Comparison of ENCODE assay signal across 9 cellular contexts in the genomic region with DNA sequence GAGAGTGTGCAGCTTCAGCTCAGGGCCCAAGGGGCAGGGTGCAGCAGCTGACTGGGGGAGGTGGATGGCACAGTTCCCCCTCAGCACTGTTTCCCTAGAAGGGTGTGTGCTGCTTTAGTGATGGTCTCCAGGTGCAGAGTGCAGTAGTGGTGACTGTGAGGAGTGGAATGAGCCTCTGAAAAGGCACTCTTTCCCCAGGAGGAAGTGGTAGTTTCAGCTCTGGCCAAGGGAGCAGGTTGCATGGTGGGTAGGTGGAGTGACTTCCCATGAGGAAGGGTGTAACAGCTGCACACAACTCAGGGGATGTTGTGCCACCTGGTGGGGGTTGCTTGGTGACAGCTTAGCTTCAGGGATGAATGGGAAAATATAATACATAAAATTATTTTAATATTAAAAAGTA.
DNase-seq lines count a peak whose midpoint lies in the region; ATAC-seq and TF ChIP-seq lines count a peak whose summit lies in the region.
"Had no signal": no experiment of that assay in that cellular context is flagged by ENCODE, and none has a peak within 500 bp of the region (broad histone marks: within the 10 kb centered on the region; RNA-seq: fewer than 3 reads in every experiment).

No MANE protein-coding gene starts in this region.

- peak; percentile 78 for DNase-seq in NCI-H82 (lab: John Stamatoyannopoulos, UW)
- peak; percentile 44 for DNase-seq in iPS-NIHi7 (ENCODE audit: extremely low spot score)
- no peak for DNase-seq in T-helper 9 cell
- DNase-seq in NOMO-1 (lab: John Stamatoyannopoulos, UW; ENCODE audit: unreplicated experiment in 2 of 2): no peak
- DNase-seq in stimulated activated CD4-positive, alpha-beta T cell treated with anti-CD3 and anti-CD28 coated beads, Interleukin-2, amount 100 ng/mL, for 48 hours: no peak
- DNase-seq: right lobe of liver had no signal

- 0 out of 3 replicates have a peak, but pooled peaks have one; percentile 24 for TF ChIP-seq CTCF in GM12872 (IDR thresholded peaks at IDR 0.05; ENCODE audit: insufficient read depth, low read depth, low read length)

- ATAC-seq in HG02759 (IDR thresholded peaks at IDR 0.05; ENCODE audit: unreplicated experiment): peak; percentile 79
- ATAC-seq in GM19023 (IDR thresholded peaks at IDR 0.05; ENCODE audit: unreplicated experiment): no peak

Comparison
In these comparisons a context has a peak if more than half of its experiments do, and no peak if none do; other contexts are left out.
1. DNase-seq: peak in NCI-H82 (single experiment) and iPS-NIHi7 (single experiment); none in T-helper 9 cell (single experiment), NOMO-1 (0 of 2) and stimulated activated CD4-positive, alpha-beta T cell treated with anti-CD3 and anti-CD28 coated beads, Interleukin-2, amount 100 ng/mL, for 48 hours (0 of 2).